Comparison of ENCODE assay signal across 8 cellular contexts in genomic region chr2:61764035-61764800, GRCh38.
DNase-seq lines count a peak whose midpoint lies in the region; ATAC-seq and TF ChIP-seq lines count a peak whose summit lies in the region.

No MANE protein-coding gene starts in this region.

- H3K9me3 ChIP-seq in PC-9 (ENCODE audit: insufficient read depth, low read depth) (no peaks in the 10 kb centered on the region), esophagus (ENCODE audit: control insufficient read depth in 2 of 2, insufficient read depth in 1 of 2, low read depth in 1 of 2, low read length in 1 of 2) (no peaks in the 10 kb centered on the region), mucosa of stomach (ENCODE audit: control insufficient read depth, low read length) (no peaks in the 10 kb centered on the region)

- H3K4me3 ChIP-seq in PC-9 = peak overlapping the region; percentile 77
- peak overlapping the region; percentile 65 to 81 for H3K4me3 ChIP-seq in esophagus (ENCODE audit: low read depth in 1 of 2, low read length in 2 of 2)
- peak overlapping the region; percentile 97 for H3K4me3 ChIP-seq in mucosa of stomach (ENCODE audit: low read length)

- TF ChIP-seq CTCF in PC-9 (conservative IDR thresholded peaks at IDR 0.05) = no peak

- 1 to 2% methylated on average over 70 of the region's 70 CpGs for WGBS in esophagus, 2 donors

- intact Hi-C loops in PC-9 (cut with micrococcal nuclease; ENCODE audit: unreplicated experiment) = loop anchor here (1.0 to 5.0 kb wide), 5 partner anchors 69 to 543 kb away; partner anchors contain the start of genes FAM161A and XPO1

- peak overlapping the region; percentile 99 for H3K9ac ChIP-seq in mucosa of stomach (ENCODE audit: low read length)

- H4K20me1 ChIP-seq in PC-9 (ENCODE audit: insufficient read depth) = no peaks in the 10 kb centered on the region

- H3K36me3 ChIP-seq in PC-9 (ENCODE audit: low read depth) (no peaks in the 10 kb centered on the region), esophagus (ENCODE audit: control insufficient read depth in 2 of 2, insufficient read depth in 2 of 2, low read length in 1 of 2) (no peaks in the 10 kb centered on the region), mucosa of stomach (ENCODE audit: control insufficient read depth, insufficient read depth, low read length) (no peaks in the 10 kb centered on the region)

- H3F3A ChIP-seq in PC-9 (ENCODE audit: insufficient read depth, low read depth) = peaks cover 44% of the 10 kb centered on the region

- H3K4me2 ChIP-seq in PC-9 = peak overlapping the region; percentile 86

- H3K36me3 Mint-ChIP-seq in activated T-cell treated with anti-CD3 and anti-CD28 coated beads, Interleukin-2, amount 50 U/mL, for 4 hours (ENCODE audit: insufficient read depth) = peaks cover 2% of the 10 kb centered on the region

- H3K4me3 Mint-ChIP-seq in activated T-cell treated with anti-CD3 and anti-CD28 coated beads, Interleukin-2, amount 50 U/mL, for 4 hours = peak overlapping the region; percentile 89

- no TSS peak for BruUV-seq in PC-9 (replicated peaks; lab: Mats Ljungman, UMichigan)

- CTCF ChIA-PET in PC-9 (lab: Charles Lee) = no interaction called here

- peak overlapping the region; percentile 83 for H2AFZ ChIP-seq in PC-9

- H3K9me2 ChIP-seq in PC-9 (ENCODE audit: insufficient read depth) = no peaks in the 10 kb centered on the region

- DNase-seq in DMS53 treated with DMSO at 0.1 percent for 48 hours (lab: John Stamatoyannopoulos, UW; ENCODE audit: unreplicated experiment) (peak; percentile 98), KBM-7 (peak; percentile 98), PC-9 (peak; percentile 95 to 99)
- peak; percentile 91 for DNase-seq in activated T-cell treated with anti-CD3 and anti-CD28 coated beads, Interleukin-2, amount 50 U/mL, for 4 hours
- DNase-seq in stimulated activated CD8-positive, alpha-beta memory T cell treated with anti-CD3 and anti-CD28 coated beads, Interleukin-4, amount 100 ng/mL, for 48 hours = peak; percentile 97

- no peaks in the 10 kb centered on the region for H3K27me3 Mint-ChIP-seq in activated T-cell treated with anti-CD3 and anti-CD28 coated beads, Interleukin-2, amount 50 U/mL, for 4 hours (ENCODE audit: low read depth)

- in situ Hi-C loops in KBM-7 (cut with MboI; ENCODE audit: low pct_unique_long_range_greater_than_20kb, low sequenced_read_pairs) = no loop called here

- peaks cover 25% of the 10 kb centered on the region for H3K79me2 ChIP-seq in PC-9 (ENCODE audit: low read depth)

- H3K4me1 ChIP-seq in PC-9 (replicated peaks; ENCODE audit: insufficient read depth) (peaks cover 45% of the 10 kb centered on the region), esophagus (ENCODE audit: control insufficient read depth in 2 of 2, insufficient read depth in 2 of 2, low read length in 1 of 2) (peaks cover 0 to 3% of the 10 kb centered on the region in 2 donors), mucosa of stomach (ENCODE audit: control insufficient read depth, insufficient read depth, low read length) (peaks cover 5% of the 10 kb centered on the region)

- no peaks in the 10 kb centered on the region for H3K27me3 ChIP-seq in PC-9 (ENCODE audit: insufficient read depth, low read depth)
- no peaks in the 10 kb centered on the region for H3K27me3 ChIP-seq in esophagus (ENCODE audit: control insufficient read depth in 1 of 2, insufficient read depth in 2 of 2, low read length in 2 of 2)
- no peaks in the 10 kb centered on the region for H3K27me3 ChIP-seq in mucosa of stomach (ENCODE audit: control insufficient read depth, insufficient read depth, low read length)

- peaks cover 3% of the 10 kb centered on the region for H3K9me3 Mint-ChIP-seq in activated T-cell treated with anti-CD3 and anti-CD28 coated beads, Interleukin-2, amount 50 U/mL, for 4 hours

- POLR2A ChIA-PET in PC-9 (lab: Charles Lee; ENCODE audit: unreplicated experiment) = interaction anchor here (0.6 to 1.0 kb wide), 5 partner anchors 57 to 444 kb away, joined by 3 to 10 read pairs (median 3); partner anchors contain the start of gene XPO1

- peaks cover 21% of the 10 kb centered on the region for H3K4me1 Mint-ChIP-seq in activated T-cell treated with anti-CD3 and anti-CD28 coated beads, Interleukin-2, amount 50 U/mL, for 4 hours (ENCODE audit: low read depth)

- ATAC-seq in GM21723 (IDR thresholded peaks at IDR 0.05; ENCODE audit: unreplicated experiment) = peak; percentile 97
- peak; percentile 98 to 99 for ATAC-seq in activated T-cell treated with anti-CD3 and anti-CD28 coated beads, Interleukin-2, amount 50 U/mL, for 4 hours

- H3K27ac ChIP-seq in PC-9 (peak overlapping the region; percentile 98), esophagus (ENCODE audit: low read depth in 2 of 2, low read length in 1 of 2) (peak overlapping the region; percentile 97 to 100)

Comparison
In these comparisons a context has a peak if more than half of its experiments do, and no peak if none do; other contexts are left out.
1. Peak in every context shown above with its lines: DNase-seq, ATAC-seq, H3K4me3 ChIP-seq and H3K27ac ChIP-seq.